In the genomic region with DNA sequence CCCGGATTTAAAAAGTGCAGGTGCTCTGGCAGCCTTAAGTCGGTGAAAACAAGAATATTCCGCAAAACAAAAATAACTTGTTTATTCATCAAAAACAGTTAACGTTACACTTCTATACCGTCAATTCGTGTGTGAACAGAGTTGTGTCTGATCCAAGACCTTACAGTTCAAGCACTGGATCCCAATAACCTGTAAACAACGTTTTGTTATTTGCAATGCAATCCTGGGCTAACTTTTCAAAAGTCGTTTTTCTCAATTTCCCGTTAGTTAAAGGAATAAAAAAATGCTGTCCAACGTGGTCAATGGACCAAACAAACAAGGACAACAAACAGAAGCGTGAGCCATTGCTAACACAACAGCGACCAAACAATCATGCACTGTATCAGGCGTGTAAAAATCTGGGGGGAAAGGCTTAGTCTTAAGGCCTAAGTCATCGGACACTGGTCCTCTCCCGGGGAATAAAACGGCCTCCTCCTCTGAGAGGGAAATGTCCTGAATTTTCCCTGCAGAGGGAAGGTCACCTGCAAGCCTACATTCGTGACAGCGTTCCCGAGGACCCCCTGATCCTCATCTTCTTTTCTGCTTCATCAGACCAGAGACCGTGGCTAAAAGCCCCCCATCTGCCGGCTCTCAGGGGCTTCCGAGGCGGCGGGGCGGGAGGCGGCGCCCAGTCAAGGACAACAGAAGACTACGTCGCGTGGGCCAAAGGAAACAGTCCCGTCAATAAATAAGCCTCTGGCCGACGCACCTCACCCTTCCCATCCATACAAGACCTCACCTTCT, we compare ENCODE assay signal across 8 cellular contexts. TPM values are rescaled to one million over a fixed set of nuclear protein-coding genes. Genes with fewer than 3 reads are reported as not detected.
A peak's percentile ranks its signal among the peaks of the same experiment; 100 is the strongest.
DNase-seq lines count a peak whose midpoint lies in the region; ATAC-seq, FAIRE-seq and TF ChIP-seq lines count a peak whose summit lies in the region.

No MANE protein-coding gene starts in this region.

- 1 to 3% (median 1%) methylated on average over 33 of the region's 33 CpGs for WGBS in spleen, 5 donors

- TF ChIP-seq CTCF in spleen (IDR thresholded peaks at IDR 0.05 in 8 of 11, conservative IDR thresholded peaks at IDR 0.05 in 3 of 11): peak in 1 of 11 experiments; percentile 7

- H3K9ac ChIP-seq in iPS-20b (ENCODE audit: low read depth, low read length): peak overlapping the region; percentile 99

- H3K4me3 ChIP-seq in iPS-20b (ENCODE audit: low read length) (peak overlapping the region; percentile 91), spleen (peak overlapping the region; percentile 53 to 98 (median 88))

- H3K27ac ChIP-seq in angular gyrus (ENCODE audit: low read depth, low read length) (peak overlapping the region; percentile 90), iPS-20b (ENCODE audit: low read length) (peak overlapping the region; percentile 35), spleen (peak overlapping the region; percentile 72 to 95 (median 94))

- intact Hi-C loops in spleen (cut with DNase I; ENCODE audit: low total_unique reads): loop anchor here (10.0 kb wide), 1 partner anchor 74 kb away; a partner anchor contains a TSS

- FAIRE-seq in HTR-8/SVneo (lab: Jason Lieb, UNC): no peak

- peak; percentile 14 for ATAC-seq in GM21390 (IDR thresholded peaks at IDR 0.05; ENCODE audit: unreplicated experiment)

- TF ChIP-seq POLR2A in spleen (IDR thresholded peaks at IDR 0.05): no peak

- H3K36me3 ChIP-seq in iPS-20b (ENCODE audit: insufficient read depth, low read depth, low read length) (peaks cover 37% of the 10 kb centered on the region), spleen (peaks cover 0 to 50% (median 28%) of the 10 kb centered on the region in 6 donors)

- DNase-seq in DMS79 treated with DMSO at 0.1 percent for 48 hours (lab: John Stamatoyannopoulos, UW) (peak; percentile 49), HTR-8/SVneo (ENCODE audit: insufficient read length, low spot score) (peak; percentile 26), spleen (no peak), GM19238 (ENCODE audit: insufficient read length, low spot score) (no peak)
- no peak for DNase-seq in effector CD8-positive, alpha-beta T cell (lab: John Stamatoyannopoulos, UW)

- H3K9me3 ChIP-seq in iPS-20b (ENCODE audit: insufficient read depth, low read depth, low read length) (no peaks in the 10 kb centered on the region), spleen (no peaks in the 10 kb centered on the region)

- no peaks in the 10 kb centered on the region for H3K27me3 ChIP-seq in iPS-20b (ENCODE audit: insufficient read depth, low read length)
- no peaks in the 10 kb centered on the region for H3K27me3 ChIP-seq in spleen (replicated peaks in 1 of 7)

- peaks cover 7% of the 10 kb centered on the region; the same call in 1 of the 2 replicates for H3K4me1 ChIP-seq in iPS-20b (ENCODE audit: insufficient read depth, low read length)
- H3K4me1 ChIP-seq in spleen: peaks cover 31 to 88% (median 63%) of the 10 kb centered on the region in 6 donors

RNA-seq across cellular contexts. Expression of a gene that starts 0.5 kb away (rescaled TPM):
- total RNA-seq in spleen: 10 to 100 TPM; 62.6 to 93.6 (median 66.5) TPM
- polyA plus RNA-seq in spleen: 10 to 100 TPM in 2 of 3 donors, 1 to 10 TPM in 1; 9.0 to 15.0 (median 13.4) TPM

RNA-seq across cellular contexts. Expression of a gene that starts 0.9 kb away (rescaled TPM):
- total RNA-seq in spleen: 100 to 1,000 TPM; 351 to 658 (median 504) TPM
- 1,000 to 10,000 TPM; 1,430 to 1,930 (median 1,673) TPM for polyA plus RNA-seq in spleen

Comparison
In these comparisons a context has a peak if more than half of its experiments do, and no peak if none do; other contexts are left out.
1. DNase-seq: peak in DMS79 treated with DMSO at 0.1 percent for 48 hours (single experiment) and HTR-8/SVneo (single experiment); none in spleen (single experiment), effector CD8-positive, alpha-beta T cell (single experiment) and GM19238 (single experiment).
2. H3K27ac ChIP-seq: peak in every context shown above with its lines; median percentile 94 in spleen; 90 in angular gyrus; 35 in iPS-20b.